ENCODE assay signal across 11 cellular contexts in genomic region chr3:2547049-2547448, GRCh38.
"Had no signal": no experiment of that assay in that cellular context is flagged by ENCODE, and none has a peak within 500 bp of the region (broad histone marks: within the 10 kb centered on the region; RNA-seq: fewer than 3 reads in every experiment).

No MANE protein-coding gene starts in this region.

- DNase-seq: GM23248, GOT3, H7, H9, HCEC 1CT, HFFc6 had no signal

- H3K9me3 ChIP-seq: HAP-1 had no signal

- ATAC-seq: GM23338, HCT116 had no signal

- FAIRE-seq: H1, H54 had no signal

- H3K4me2 ChIP-seq: GM23338 had no signal

- H3K36me3 ChIP-seq: HAP-1 had no signal

- H3K4me3 ChIP-seq: GM23248, GM23338, HAP-1 had no signal

- H3K4me1 ChIP-seq: HAP-1 had no signal

- H3K27ac ChIP-seq: GM23248 had no signal
